ENCODE assay signal across 13 cellular contexts in the genomic region with DNA sequence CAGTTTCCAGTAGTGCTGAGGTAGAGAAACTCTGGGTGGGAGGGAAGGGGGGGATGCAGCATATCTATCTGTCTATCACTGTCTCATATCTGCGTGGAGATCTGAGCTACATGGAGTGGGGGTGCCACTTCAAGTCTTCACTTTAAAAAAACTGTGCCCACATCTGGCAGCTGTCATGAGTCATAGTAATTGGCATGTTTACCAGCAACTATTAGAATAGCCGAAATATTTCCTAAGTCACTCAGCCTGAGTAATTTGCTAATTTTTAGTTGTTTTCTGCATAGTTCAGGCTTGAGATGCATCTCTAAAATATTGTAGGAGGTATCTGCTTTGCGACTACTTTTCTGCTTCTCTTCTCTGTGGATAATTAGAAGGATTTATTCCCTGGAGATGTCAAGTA.
A peak's percentile ranks its signal among the peaks of the same experiment; 100 is the strongest.
DNase-seq lines count a peak whose midpoint lies in the region; ATAC-seq and TF ChIP-seq lines count a peak whose summit lies in the region.
"Had no signal": no experiment of that assay in that cellular context is flagged by ENCODE, and none has a peak within 500 bp of the region (broad histone marks: within the 10 kb centered on the region; RNA-seq: fewer than 3 reads in every experiment).

No MANE protein-coding gene starts in this region.

- no peak for TF ChIP-seq CTCF in foreskin fibroblast (IDR thresholded peaks at IDR 0.05; ENCODE audit: low read depth, low read length)

- no peak overlapping the region for H3K4me3 ChIP-seq in foreskin fibroblast (ENCODE audit: low read depth in 1 of 2, low read length in 2 of 2)
- H3K4me3 ChIP-seq: K562 had no signal

- DNase-seq in DMS53 (lab: John Stamatoyannopoulos, UW) (peak; percentile 20), DMS53 treated with DMSO at 0.1 percent for 48 hours (lab: John Stamatoyannopoulos, UW; ENCODE audit: unreplicated experiment) (no peak), SW480 (ENCODE audit: low spot score) (peak; percentile 42), foreskin fibroblast (peak; percentile 85 to 93), SIG-M5 (lab: John Stamatoyannopoulos, UW) (no peak), DMS153 (lab: John Stamatoyannopoulos, UW) (no peak)
- DNase-seq in stimulated activated naive CD8-positive, alpha-beta T cell treated with anti-CD3 and anti-CD28 coated beads, Interleukin-15, Interleukin-2, amounts not matched to agents 100 U/mL and 50 U/mL, for 24 hours: no peak
- DNase-seq: 8988T, anterior cingulate cortex, left cardiac atrium had no signal

- ATAC-seq in stimulated activated naive CD8-positive, alpha-beta T cell treated with anti-CD3 and anti-CD28 coated beads, Interleukin-15, Interleukin-2, amounts not matched to agents 100 U/mL and 50 U/mL, for 24 hours: no peak
- ATAC-seq in HG03097 (IDR thresholded peaks at IDR 0.05; ENCODE audit: low FRiP score, unreplicated experiment): no peak
- ATAC-seq: K562; stimulated activated effector memory CD8-positive, alpha-beta T cell treated with anti-CD3 and anti-CD28 coated beads, Interleukin-12 subunit alpha, Interleukin-12 subunit beta, amount 100 ng/mL, for 72 hours had no signal

Comparison
In these comparisons a context has a peak if more than half of its experiments do, and no peak if none do; other contexts are left out.
1. DNase-seq: peak in DMS53 (single experiment), SW480 (single experiment) and foreskin fibroblast (2 of 2); none in DMS53 treated with DMSO at 0.1 percent for 48 hours (single experiment), stimulated activated naive CD8-positive, alpha-beta T cell treated with anti-CD3 and anti-CD28 coated beads, Interleukin-15, Interleukin-2, amounts not matched to agents 100 U/mL and 50 U/mL, for 24 hours (single experiment), SIG-M5 (single experiment) and DMS153 (single experiment).